In genomic region chr2:4424153-4424552, GRCh38 we compare ENCODE assay signal across 21 cellular contexts.
DNase-seq lines count a peak whose midpoint lies in the region; ATAC-seq, FAIRE-seq and TF ChIP-seq lines count a peak whose summit lies in the region.
"Had no signal": no experiment of that assay in that cellular context is flagged by ENCODE, and none has a peak within 500 bp of the region (broad histone marks: within the 10 kb centered on the region; RNA-seq: fewer than 3 reads in every experiment).

No MANE protein-coding gene starts in this region.

- dilution Hi-C loops in IMR-90 (cut with HindIII; ENCODE audit: low sequenced_read_pairs, unreplicated experiment): no loop called here

- H4K91ac ChIP-seq in IMR-90 (ENCODE audit: insufficient read depth, low read depth, low read length) (no peak overlapping the region), mesenchymal stem cell (ENCODE audit: low read length) (no peak overlapping the region)

- H3K23ac ChIP-seq in IMR-90 (ENCODE audit: low read depth, low read length): no peak overlapping the region
- no peak overlapping the region for H3K23ac ChIP-seq in mesenchymal stem cell (ENCODE audit: low read length in 2 of 2)

- no peak overlapping the region for H3K4me3 ChIP-seq in HepG2 (replicated peaks in 1 of 3; ENCODE audit: insufficient read depth in 1 of 3, low read depth in 2 of 3, low read length in 3 of 3)
- H3K4me3 ChIP-seq in right lobe of liver: no peak overlapping the region
- no peak overlapping the region for H3K4me3 ChIP-seq in IMR-90 (ENCODE audit: insufficient read depth, low read depth, low read length)
- H3K4me3 ChIP-seq in mesenchymal stem cell (ENCODE audit: insufficient read depth in 1 of 2, low read depth in 1 of 2, low read length in 2 of 2): no peak overlapping the region
- no peak overlapping the region for H3K4me3 ChIP-seq in osteoblast (ENCODE audit: insufficient read depth, low read length)
- H3K4me3 ChIP-seq: BLaER1, GM12878, GM23248 had no signal

- TF ChIP-seq RAD21 in HepG2 (CRISPR knock-in tag; IDR thresholded peaks at IDR 0.05): no peak
- TF ChIP-seq RAD21 in IMR-90 (IDR thresholded peaks at IDR 0.05; ENCODE audit: low read length): no peak

- H3K79me2 ChIP-seq in HepG2 (ENCODE audit: insufficient read depth, low read length): no peaks in the 10 kb centered on the region
- no peaks in the 10 kb centered on the region for H3K79me2 ChIP-seq in osteoblast (ENCODE audit: insufficient read depth, low read length)

- no peak for FAIRE-seq in HepG2 (lab: Jason Lieb, UNC)
- FAIRE-seq: D721Med, GM12878, GM19239, H1 had no signal

- no peak overlapping the region for H3K4ac ChIP-seq in IMR-90 (ENCODE audit: low read depth, low read length)
- no peak overlapping the region for H3K4ac ChIP-seq in mesenchymal stem cell (ENCODE audit: low read depth in 1 of 2, low read length in 2 of 2)

- no peaks in the 10 kb centered on the region for H3K9me1 ChIP-seq in IMR-90 (ENCODE audit: insufficient read depth, low read length)

- TF ChIP-seq EP300 in HepG2 (IDR thresholded peaks at IDR 0.05; ENCODE audit: low read depth in 2 of 2, low read length in 2 of 2) (no peak), HepG2 (CRISPR knock-in tag; IDR thresholded peaks at IDR 0.05; ENCODE audit: borderline replicate concordance) (no peak)

- ATAC-seq in HepG2 (no peak), right lobe of liver (no peak), IMR-90 (ENCODE audit: low read depth) (no peak)
- ATAC-seq: CD8-positive, alpha-beta T cell; GM12878 had no signal

- TF ChIP-seq POLR2A in HepG2 (IDR thresholded peaks at IDR 0.05; ENCODE audit: insufficient read depth in 1 of 2, low read depth in 2 of 2, low read length in 2 of 2) (no peak), right lobe of liver (IDR thresholded peaks at IDR 0.05) (no peak), IMR-90 (IDR thresholded peaks at IDR 0.05; ENCODE audit: low read depth, low read length) (no peak)

- H2BK15ac ChIP-seq in IMR-90 (ENCODE audit: low read depth, low read length) (no peak overlapping the region), mesenchymal stem cell (ENCODE audit: low read depth, poor library complexity, severe bottlenecking) (no peak overlapping the region)

- H2BK5ac ChIP-seq in IMR-90 (ENCODE audit: low read depth, low read length, poor library complexity, severe bottlenecking) (no peak overlapping the region), mesenchymal stem cell (ENCODE audit: low read depth, low read length, poor library complexity, severe bottlenecking) (no peak overlapping the region)

- 41% methylated on average over 6 of the region's 6 CpGs for WGBS in HepG2 (ENCODE audit: low lambda C conversion rate)
- 52% methylated on average over 6 of the region's 6 CpGs for whole genome bisulfite sequencing in right lobe of liver (ENCODE audit: insufficient coverage, low coverage, low lambda C conversion rate, missing lambda C conversion rate)
- no CpG with 5 or more reads among the region's 6 CpGs for WGBS in IMR-90 (ENCODE audit: extremely low coverage in 2 of 2, insufficient read length in 1 of 2), 2 experiments
- WGBS in mesenchymal stem cell: 81% methylated on average over 3 of the region's 6 CpGs

- H2AFZ ChIP-seq in HepG2 (ENCODE audit: low read length): no peak overlapping the region
- H2AFZ ChIP-seq in IMR-90 (replicated peaks; ENCODE audit: low read length, poor library complexity): no peak overlapping the region
- no peak overlapping the region for H2AFZ ChIP-seq in mesenchymal stem cell (ENCODE audit: low read depth, low read length)
- no peak overlapping the region for H2AFZ ChIP-seq in osteoblast (ENCODE audit: low read length)
- H2AFZ ChIP-seq: GM23248 had no signal

- no peak overlapping the region for H4K5ac ChIP-seq in IMR-90 (ENCODE audit: low read depth, low read length)

- H3K4me1 ChIP-seq in HepG2 (ENCODE audit: insufficient read depth, low read length) (no peaks in the 10 kb centered on the region), right lobe of liver (no peaks in the 10 kb centered on the region), IMR-90 (ENCODE audit: control insufficient read depth, insufficient read depth, low read length) (no peaks in the 10 kb centered on the region), mesenchymal stem cell (ENCODE audit: control insufficient read depth, insufficient read depth, low read depth, low read length) (no peaks in the 10 kb centered on the region), osteoblast (ENCODE audit: insufficient read depth, low read length) (no peaks in the 10 kb centered on the region)

- H3K79me1 ChIP-seq in IMR-90 (ENCODE audit: low read depth in 1 of 2, low read length in 2 of 2): no peaks in the 10 kb centered on the region
- no peaks in the 10 kb centered on the region for H3K79me1 ChIP-seq in mesenchymal stem cell (replicated peaks; ENCODE audit: low read length, poor library complexity, severe bottlenecking)

- H3K4me2 ChIP-seq in HepG2 (ENCODE audit: low read depth, low read length) (no peak overlapping the region), IMR-90 (ENCODE audit: low read depth, low read length) (no peak overlapping the region), mesenchymal stem cell (ENCODE audit: low read length, poor library complexity, severe bottlenecking) (no peak overlapping the region), osteoblast (ENCODE audit: insufficient read depth, low read length) (no peak overlapping the region)
- H3K4me2 ChIP-seq: BLaER1 had no signal

- H2BK20ac ChIP-seq in IMR-90 (ENCODE audit: low read depth, low read length): no peak overlapping the region

- in situ Hi-C loops in HepG2 (cut with HindIII; ENCODE audit: extremely low pct_ligation_motif_present, low pct_unique_long_range_greater_than_20kb) (no loop called here), IMR-90 (cut with MboI; ENCODE audit: low sequenced_read_pairs) (no loop called here)

- H3K36me3 ChIP-seq in HepG2 (replicated peaks in 1 of 2; ENCODE audit: control insufficient read depth in 1 of 2, insufficient read depth in 2 of 2, low read length in 2 of 2) (no peaks in the 10 kb centered on the region), right lobe of liver (no peaks in the 10 kb centered on the region), IMR-90 (ENCODE audit: control insufficient read depth, insufficient read depth, low read length) (no peaks in the 10 kb centered on the region), mesenchymal stem cell (ENCODE audit: control insufficient read depth in 1 of 2, insufficient read depth in 2 of 2, low read depth in 1 of 2, low read length in 2 of 2) (no peaks in the 10 kb centered on the region), osteoblast (ENCODE audit: insufficient read depth, low read length) (no peaks in the 10 kb centered on the region)
- H3K36me3 ChIP-seq: BLaER1 had no signal

- CTCF ChIA-PET in HepG2 (lab: Yijun Ruan, JAX; ENCODE audit: low intra/inter-chr PET ratio, low total read pairs) (no interaction called here), IMR-90 (lab: Yijun Ruan, JAX) (no interaction called here)

- TF ChIP-seq CTCF in HepG2 (CRISPR knock-in tag; IDR thresholded peaks at IDR 0.05) (no peak), right lobe of liver (IDR thresholded peaks at IDR 0.05) (no peak), IMR-90 (conservative IDR thresholded peaks at IDR 0.05; ENCODE audit: low read depth, low read length) (no peak), osteoblast (IDR thresholded peaks at IDR 0.05; ENCODE audit: extremely low read depth, low read depth, low read length) (no peak)

- H3K27ac ChIP-seq in HepG2 (ENCODE audit: extremely low read length, insufficient read depth, low read length) (no peak overlapping the region), right lobe of liver (no peak overlapping the region), IMR-90 (ENCODE audit: insufficient read depth, low read length) (no peak overlapping the region), mesenchymal stem cell (ENCODE audit: low read length, poor library complexity, severe bottlenecking) (no peak overlapping the region), osteoblast (ENCODE audit: low read depth, low read length) (no peak overlapping the region)
- H3K27ac ChIP-seq: BLaER1, C4-2B, GM23248 had no signal

- H4K8ac ChIP-seq in IMR-90 (ENCODE audit: low read depth in 2 of 2, low read length in 2 of 2) (no peak overlapping the region), mesenchymal stem cell (ENCODE audit: low read length) (no peak overlapping the region)

- H2AK5ac ChIP-seq in IMR-90 (ENCODE audit: low read depth, low read length): no peak overlapping the region
- H2AK5ac ChIP-seq in mesenchymal stem cell (ENCODE audit: low read length, severe bottlenecking): no peak overlapping the region

- H3K14ac ChIP-seq in IMR-90 (replicated peaks; ENCODE audit: low read depth, low read length): no peak overlapping the region
- no peak overlapping the region for H3K14ac ChIP-seq in mesenchymal stem cell (ENCODE audit: low read length in 2 of 2)

- H2BK120ac ChIP-seq in IMR-90 (ENCODE audit: low read depth, low read length) (no peak overlapping the region), mesenchymal stem cell (ENCODE audit: low read depth, low read length) (no peak overlapping the region)

- H3K56ac ChIP-seq in IMR-90 (ENCODE audit: extremely low read depth, insufficient read depth, low read length): no peak overlapping the region

- peaks cover 80% of the 10 kb centered on the region for H3K9me3 ChIP-seq in HepG2 (ENCODE audit: low read length)
- no peaks in the 10 kb centered on the region for H3K9me3 ChIP-seq in right lobe of liver
- H3K9me3 ChIP-seq in IMR-90 (ENCODE audit: control insufficient read depth, insufficient read depth, low read length): peaks cover 36% of the 10 kb centered on the region
- H3K9me3 ChIP-seq in mesenchymal stem cell (ENCODE audit: control insufficient read depth, low read length): peaks cover 11% of the 10 kb centered on the region
- no peaks in the 10 kb centered on the region for H3K9me3 ChIP-seq in osteoblast (ENCODE audit: low read depth, low read length)
- H3K9me3 ChIP-seq: BLaER1 had no signal

- BruUV-seq in HepG2 (replicated peaks; lab: Mats Ljungman, UMichigan) (no TSS peak), IMR-90 (replicated peaks; lab: Mats Ljungman, UMichigan) (no TSS peak)

- H2AK9ac ChIP-seq in IMR-90 (replicated peaks; ENCODE audit: low read depth, low read length, poor library complexity): no peak overlapping the region

- POLR2A ChIA-PET in HepG2 (lab: Yijun Ruan, JAX): no interaction called here
- POLR2A ChIA-PET in IMR-90 (lab: Charles Lee; ENCODE audit: unreplicated experiment): no interaction called here

- H4K20me1 ChIP-seq in HepG2 (ENCODE audit: insufficient read depth, low read length): no peaks in the 10 kb centered on the region
- H4K20me1 ChIP-seq in IMR-90 (ENCODE audit: insufficient read depth, low read length): no peaks in the 10 kb centered on the region
- no peaks in the 10 kb centered on the region for H4K20me1 ChIP-seq in osteoblast (ENCODE audit: insufficient read depth, low read length)
- H4K20me1 ChIP-seq: BLaER1 had no signal

- no peaks in the 10 kb centered on the region for H3K27me3 ChIP-seq in HepG2 (ENCODE audit: control insufficient read depth in 1 of 2, insufficient read depth in 2 of 2, low read length in 2 of 2)
- H3K27me3 ChIP-seq in right lobe of liver: no peaks in the 10 kb centered on the region
- H3K27me3 ChIP-seq in IMR-90 (ENCODE audit: control insufficient read depth, insufficient read depth, low read length): no peaks in the 10 kb centered on the region
- no peaks in the 10 kb centered on the region for H3K27me3 ChIP-seq in mesenchymal stem cell (ENCODE audit: control insufficient read depth in 1 of 2, insufficient read depth in 1 of 2, low read length in 2 of 2)
- no peaks in the 10 kb centered on the region for H3K27me3 ChIP-seq in osteoblast (ENCODE audit: insufficient read depth, low read length)
- H3K27me3 ChIP-seq: BLaER1 had no signal

- no peak for DNase-seq in HepG2 (ENCODE audit: low spot score)
- DNase-seq in right lobe of liver: no peak
- no peak for DNase-seq in IMR-90
- peak; percentile 34 for DNase-seq in NCI-H69 (lab: John Stamatoyannopoulos, UW)
- no peak for DNase-seq in mesenchymal stem cell
- DNase-seq in osteoblast (ENCODE audit: insufficient read length, low spot score, missing footprints): no peak
- DNase-seq: CD4-positive, CD25-positive, alpha-beta regulatory T cell; CD8-positive, alpha-beta T cell; DMS 273 treated with DMSO at 0.1 percent for 48 hours; DMS79; EL; GDM1; GM23248; H7; HCEC 1CT had no signal

- H3K18ac ChIP-seq in IMR-90 (ENCODE audit: low read depth, low read length) (no peak overlapping the region), mesenchymal stem cell (ENCODE audit: low read depth in 1 of 2, low read length in 2 of 2) (no peak overlapping the region)

- H2BK12ac ChIP-seq in mesenchymal stem cell (ENCODE audit: low read length in 2 of 2): no peak overlapping the region

- no peak overlapping the region for H3K9ac ChIP-seq in HepG2 (ENCODE audit: insufficient read depth, low read depth, low read length)
- no peak overlapping the region for H3K9ac ChIP-seq in IMR-90 (ENCODE audit: low read depth, low read length)
- H3K9ac ChIP-seq in mesenchymal stem cell (ENCODE audit: low read length): no peak overlapping the region
- H3K9ac ChIP-seq: BLaER1, GM23248 had no signal

- intact Hi-C loops in HepG2 (cut with micrococcal nuclease; ENCODE audit: unreplicated experiment): no loop called here
- intact Hi-C loops in right lobe of liver (cut with DNase I): no loop called here
- intact Hi-C loops in IMR-90 (cut with micrococcal nuclease): no loop called here
